Comparison of ENCODE assay signal across 11 cellular contexts in the genomic region with DNA sequence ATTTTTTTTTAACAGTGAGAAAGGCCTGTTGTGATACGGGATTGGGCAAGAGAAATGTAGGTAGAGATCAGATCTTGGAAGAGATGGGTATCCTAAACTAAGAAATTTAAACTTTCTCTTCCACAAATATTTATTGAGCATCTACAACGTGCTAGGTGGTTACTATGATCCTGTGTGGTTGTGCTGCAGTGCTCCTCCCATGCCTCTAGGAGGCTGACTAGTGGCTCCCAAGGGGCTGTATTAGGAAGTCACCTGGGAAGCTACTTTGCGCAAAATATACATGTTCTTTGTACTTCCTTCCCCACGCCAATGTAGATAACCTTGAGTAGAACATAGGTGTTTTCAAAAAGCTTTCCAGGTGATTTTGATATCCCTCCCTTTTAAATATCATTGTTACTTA. TPM values are rescaled to one million over a fixed set of nuclear protein-coding genes. Genes with fewer than 3 reads are reported as not detected.
DNase-seq lines count a peak whose midpoint lies in the region; ATAC-seq, FAIRE-seq and TF ChIP-seq lines count a peak whose summit lies in the region.
"Had no signal": no experiment of that assay in that cellular context is flagged by ENCODE, and none has a peak within 500 bp of the region (broad histone marks: within the 10 kb centered on the region; RNA-seq: fewer than 3 reads in every experiment).

No MANE protein-coding gene starts in this region.

- H3K9me3 ChIP-seq in suprapubic skin: no peaks in the 10 kb centered on the region

- peaks cover 19% of the 10 kb centered on the region for H3K4me1 ChIP-seq in suprapubic skin

- H3K27me3 ChIP-seq in suprapubic skin: no peaks in the 10 kb centered on the region

- H3K36me3 Mint-ChIP-seq in activated CD4-positive, alpha-beta T cell treated with anti-CD3 and anti-CD28 coated beads for 36 hours (ENCODE audit: low read depth): peaks cover 24% of the 10 kb centered on the region
- H3K36me3 Mint-ChIP-seq in HFFc6 (ENCODE audit: low read depth): no peaks in the 10 kb centered on the region
- H3K36me3 Mint-ChIP-seq in progenitor cell of endocrine pancreas (ENCODE audit: insufficient read depth): no peaks in the 10 kb centered on the region

- no peak for FAIRE-seq in HTR-8/SVneo (lab: Jason Lieb, UNC)
- no peak for FAIRE-seq in frontal cortex (lab: Jason Lieb, UNC)

- TF ChIP-seq CTCF in HFFc6 (IDR thresholded peaks at IDR 0.05) (peak; percentile 30; the same call in 1 of the 2 replicates), choroid plexus epithelial cell (conservative IDR thresholded peaks at IDR 0.05; ENCODE audit: low read depth, low read length) (peak; percentile 47), progenitor cell of endocrine pancreas (IDR thresholded peaks at IDR 0.05; ENCODE audit: unreplicated experiment) (peak; percentile 35), suprapubic skin (IDR thresholded peaks at IDR 0.05) (no peak)

- peak overlapping the region; percentile 33 for H3K27ac Mint-ChIP-seq in activated CD4-positive, alpha-beta T cell treated with anti-CD3 and anti-CD28 coated beads for 36 hours
- H3K27ac Mint-ChIP-seq in HFFc6 (no peak overlapping the region), progenitor cell of endocrine pancreas (no peak overlapping the region)
- H3K27ac Mint-ChIP-seq: activated CD4-positive, alpha-beta T cell treated with anti-CD3 and anti-CD28 coated beads, Interleukin-2, amount 10 ng/mL, durations not matched to agents 7 days and 5 days had no signal

- no peak for DNase-seq in activated CD4-positive, alpha-beta T cell treated with anti-CD3 and anti-CD28 coated beads for 36 hours
- DNase-seq in activated CD4-positive, alpha-beta T cell treated with anti-CD3 and anti-CD28 coated beads for 1 hour: no peak
- no peak for DNase-seq in HFFc6
- DNase-seq in choroid plexus epithelial cell (ENCODE audit: low read depth): no peak
- no peak for DNase-seq in progenitor cell of endocrine pancreas (ENCODE audit: low spot score, unreplicated experiment)
- no peak for DNase-seq in suprapubic skin (ENCODE audit: low spot score in 2 of 2)
- DNase-seq in HTR-8/SVneo (ENCODE audit: insufficient read length, low spot score): no peak
- DNase-seq in frontal cortex (ENCODE audit: low spot score in 2 of 2): no peak
- DNase-seq: activated CD4-positive, alpha-beta T cell treated with anti-CD3 and anti-CD28 coated beads, Interleukin-2, amount 10 ng/mL, durations not matched to agents 7 days and 5 days; mesenchymal stem cell had no signal

- H3K36me3 ChIP-seq in suprapubic skin: no peaks in the 10 kb centered on the region

- POLR2A ChIA-PET in activated CD4-positive, alpha-beta T cell treated with anti-CD3 and anti-CD28 coated beads for 36 hours (lab: Charles Lee): interaction anchor here (0.6 kb wide), 1 partner anchor 22 kb away, joined by 3 read pairs; no protein-coding TSS in a partner anchor

- H3K4me3 ChIP-seq in choroid plexus epithelial cell (ENCODE audit: low read depth, low read length) (no peak overlapping the region), suprapubic skin (no peak overlapping the region)

- no peak overlapping the region for H3K4me3 Mint-ChIP-seq in activated CD4-positive, alpha-beta T cell treated with anti-CD3 and anti-CD28 coated beads for 36 hours
- no peak overlapping the region for H3K4me3 Mint-ChIP-seq in HFFc6
- H3K4me3 Mint-ChIP-seq in progenitor cell of endocrine pancreas (ENCODE audit: low read depth): no peak overlapping the region
- H3K4me3 Mint-ChIP-seq: activated CD4-positive, alpha-beta T cell treated with anti-CD3 and anti-CD28 coated beads, Interleukin-2, amount 10 ng/mL, durations not matched to agents 7 days and 5 days had no signal

- no peak overlapping the region for H3K27ac ChIP-seq in suprapubic skin
- H3K27ac ChIP-seq: RWPE1 had no signal

- no peaks in the 10 kb centered on the region for H3K27me3 Mint-ChIP-seq in activated CD4-positive, alpha-beta T cell treated with anti-CD3 and anti-CD28 coated beads for 36 hours
- H3K27me3 Mint-ChIP-seq in HFFc6 (ENCODE audit: insufficient read depth) (no peaks in the 10 kb centered on the region), progenitor cell of endocrine pancreas (no peaks in the 10 kb centered on the region)
- H3K27me3 Mint-ChIP-seq: activated CD4-positive, alpha-beta T cell treated with anti-CD3 and anti-CD28 coated beads, Interleukin-2, amount 10 ng/mL, durations not matched to agents 7 days and 5 days had no signal

- H3K9me3 Mint-ChIP-seq in activated CD4-positive, alpha-beta T cell treated with anti-CD3 and anti-CD28 coated beads for 36 hours (ENCODE audit: low read depth): no peaks in the 10 kb centered on the region
- H3K9me3 Mint-ChIP-seq in HFFc6: no peaks in the 10 kb centered on the region
- H3K9me3 Mint-ChIP-seq in progenitor cell of endocrine pancreas (ENCODE audit: low read depth): no peaks in the 10 kb centered on the region
- H3K9me3 Mint-ChIP-seq: activated CD4-positive, alpha-beta T cell treated with anti-CD3 and anti-CD28 coated beads, Interleukin-2, amount 10 ng/mL, durations not matched to agents 7 days and 5 days had no signal

- peaks cover 91% of the 10 kb centered on the region for H3K4me1 Mint-ChIP-seq in activated CD4-positive, alpha-beta T cell treated with anti-CD3 and anti-CD28 coated beads for 36 hours
- H3K4me1 Mint-ChIP-seq in HFFc6 (ENCODE audit: low read depth) (peaks cover 33% of the 10 kb centered on the region), progenitor cell of endocrine pancreas (ENCODE audit: low read depth) (peaks cover 10% of the 10 kb centered on the region)

- no peak for TF ChIP-seq EP300 in suprapubic skin (IDR thresholded peaks at IDR 0.05)

- 94% methylated on average over 4 of the region's 4 CpGs for WGBS in suprapubic skin

- no peak for ATAC-seq in activated CD4-positive, alpha-beta T cell treated with anti-CD3 and anti-CD28 coated beads for 36 hours

- intact Hi-C loops in activated CD4-positive, alpha-beta T cell treated with anti-CD3 and anti-CD28 coated beads for 36 hours (cut with DNase I, micrococcal nuclease): no loop called here

- CTCF ChIA-PET in activated CD4-positive, alpha-beta T cell treated with anti-CD3 and anti-CD28 coated beads for 36 hours (lab: Charles Lee): interaction anchor here (0.9 to 3.0 kb wide), 8 partner anchors 11 to 180 kb away, joined by 3 to 21 read pairs (median 6); no protein-coding TSS in a partner anchor

- no peak for TF ChIP-seq POLR2A in suprapubic skin (IDR thresholded peaks at IDR 0.05)

RNA-seq across cellular contexts. Expression of gene USP3, which starts 27.2 kb away (rescaled TPM):
- total RNA-seq in activated CD4-positive, alpha-beta T cell treated with anti-CD3 and anti-CD28 coated beads for 36 hours: 10 to 100 TPM; 51.1 to 51.7 TPM
- 10 to 100 TPM; 16.8 to 26.2 (median 23.1) TPM for total RNA-seq in HFFc6 (2021; fragmentation: NEBNext Ultra II Directional; extraction: Animal tissue kit (Norgen Biotek cat#: 25700))
- total RNA-seq in progenitor cell of endocrine pancreas (77.0 and 81.2 TPM in 2 replicates), suprapubic skin (100 to 1,000 TPM in 1 of 4 donors, 10 to 100 TPM in 3; 43.2 to 105 (median 48.0) TPM), frontal cortex (68.9 TPM)

Comparison
In these comparisons a context has a peak if more than half of its experiments do, and no peak if none do; other contexts are left out.
1. CTCF ChIP-seq: peak in HFFc6 (single experiment), choroid plexus epithelial cell (single experiment) and progenitor cell of endocrine pancreas (single experiment); none in suprapubic skin (0 of 2).